8 cellular contexts compared by ENCODE assay signal in the genomic region with DNA sequence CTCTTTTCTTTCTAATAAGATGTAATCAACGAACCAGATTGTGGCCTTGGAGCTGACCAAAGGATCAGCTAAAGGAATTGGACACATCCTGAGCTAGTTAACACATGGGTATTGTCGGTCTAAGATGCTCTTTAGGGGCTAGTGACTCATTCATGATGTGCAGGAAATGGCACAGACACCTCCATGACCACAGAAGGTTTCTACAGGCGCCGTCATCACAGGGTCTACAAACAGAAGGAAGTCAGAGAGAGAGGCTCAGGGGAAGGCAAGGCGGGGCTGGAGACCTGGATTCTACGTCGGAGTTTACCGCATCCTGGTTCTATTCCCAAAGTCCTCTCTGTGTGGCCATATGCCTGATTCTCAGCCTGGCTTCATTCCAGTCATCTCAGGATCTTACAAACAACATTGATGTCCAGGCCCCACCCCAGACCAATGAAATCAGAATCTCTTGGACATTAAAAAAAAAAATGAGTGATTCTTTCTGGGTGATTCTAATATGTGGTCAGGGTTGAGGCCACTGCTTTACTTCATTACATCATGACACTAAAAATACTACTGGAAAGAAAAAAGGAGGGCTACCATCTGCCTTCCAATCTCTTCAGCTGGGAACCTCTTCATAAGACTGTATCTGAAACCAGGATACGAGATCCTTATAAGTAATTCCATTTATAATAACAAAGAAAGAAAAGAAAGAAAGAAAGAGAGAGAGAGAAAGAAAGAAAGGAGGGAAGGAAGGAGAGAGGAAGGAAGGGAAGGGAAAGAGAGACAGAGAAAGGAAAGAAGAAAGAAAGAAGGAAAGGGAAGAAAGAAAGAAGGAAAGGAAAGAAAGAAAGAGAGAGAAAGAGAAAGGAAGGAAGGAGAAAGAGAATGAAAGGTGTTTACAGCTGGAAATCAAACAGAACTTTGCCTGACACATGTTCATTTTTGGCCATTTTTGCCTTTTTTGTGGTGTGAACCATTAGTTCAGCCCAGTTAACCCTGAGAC. TPM values are rescaled to one million over a fixed set of nuclear protein-coding genes. Genes with fewer than 3 reads are reported as not detected.
A peak's percentile ranks its signal among the peaks of the same experiment; 100 is the strongest.
DNase-seq lines count a peak whose midpoint lies in the region; ATAC-seq lines count a peak whose summit lies in the region.

No MANE protein-coding gene starts in this region.

- no peak overlapping the region for H3K4me3 Mint-ChIP-seq in activated CD4-positive, alpha-beta T cell treated with anti-CD3 and anti-CD28 coated beads, Interleukin-2, amount 10 ng/mL, durations not matched to agents 7 days and 5 days

- peak overlapping the region; percentile 22 for H3K27ac Mint-ChIP-seq in activated CD4-positive, alpha-beta T cell treated with anti-CD3 and anti-CD28 coated beads, Interleukin-2, amount 10 ng/mL, durations not matched to agents 7 days and 5 days

- CTCF ChIA-PET in activated CD4-positive, alpha-beta T cell treated with anti-CD3 and anti-CD28 coated beads, Interleukin-2, amount 10 ng/mL, durations not matched to agents 7 days and 5 days (lab: Charles Lee) = interaction anchor here (1.5 kb wide), 1 partner anchor 86 kb away, joined by 3 read pairs; no protein-coding TSS in a partner anchor

- peaks cover 8% of the 10 kb centered on the region for H3K9me3 Mint-ChIP-seq in activated CD4-positive, alpha-beta T cell treated with anti-CD3 and anti-CD28 coated beads, Interleukin-2, amount 10 ng/mL, durations not matched to agents 7 days and 5 days

- peaks cover 42% of the 10 kb centered on the region for H3K4me1 Mint-ChIP-seq in activated CD4-positive, alpha-beta T cell treated with anti-CD3 and anti-CD28 coated beads, Interleukin-2, amount 10 ng/mL, durations not matched to agents 7 days and 5 days

- peaks cover 19% of the 10 kb centered on the region for H3K27me3 Mint-ChIP-seq in activated CD4-positive, alpha-beta T cell treated with anti-CD3 and anti-CD28 coated beads, Interleukin-2, amount 10 ng/mL, durations not matched to agents 7 days and 5 days

- ATAC-seq in GM19351 (IDR thresholded peaks at IDR 0.05; ENCODE audit: unreplicated experiment) = peak; percentile 81
- peak; percentile 92 for ATAC-seq in HG03354 (IDR thresholded peaks at IDR 0.05; ENCODE audit: poor library complexity, severe bottlenecking, unreplicated experiment)

- peak; percentile 73 for DNase-seq in activated CD4-positive, alpha-beta T cell treated with anti-CD3 and anti-CD28 coated beads, Interleukin-2, amount 10 ng/mL, durations not matched to agents 7 days and 5 days
- DNase-seq in fibroblast of gingiva (ENCODE audit: low read depth) = peak; percentile 72
- peak; percentile 22 for DNase-seq in stimulated activated CD8-positive, alpha-beta memory T cell treated with anti-CD3 and anti-CD28 coated beads, Interleukin-4, amount 100 ng/mL, for 24 hours (ENCODE audit: low read depth)
- DNase-seq in hippocampal formation (lab: John Stamatoyannopoulos, UW) = no peak
- no peak for DNase-seq in NCI-H2227 (lab: John Stamatoyannopoulos, UW; ENCODE audit: unreplicated experiment)
- DNase-seq in Ammon's horn (ENCODE audit: low spot score) = no peak

- H3K36me3 Mint-ChIP-seq in activated CD4-positive, alpha-beta T cell treated with anti-CD3 and anti-CD28 coated beads, Interleukin-2, amount 10 ng/mL, durations not matched to agents 7 days and 5 days (ENCODE audit: low read depth) = peaks cover 1% of the 10 kb centered on the region

- POLR2A ChIA-PET in activated CD4-positive, alpha-beta T cell treated with anti-CD3 and anti-CD28 coated beads, Interleukin-2, amount 10 ng/mL, durations not matched to agents 7 days and 5 days (lab: Charles Lee) = no interaction called here

RNA-seq across cellular contexts. Expression of gene KCNJ15, which starts 11.6 kb away (rescaled TPM):
- not detected for total RNA-seq in activated CD4-positive, alpha-beta T cell treated with anti-CD3 and anti-CD28 coated beads, Interleukin-2, amount 10 ng/mL, durations not matched to agents 7 days and 5 days

Comparison
In these comparisons a context has a peak if more than half of its experiments do, and no peak if none do; other contexts are left out.
1. DNase-seq: peak in activated CD4-positive, alpha-beta T cell treated with anti-CD3 and anti-CD28 coated beads, Interleukin-2, amount 10 ng/mL, durations not matched to agents 7 days and 5 days (single experiment), fibroblast of gingiva (single experiment) and stimulated activated CD8-positive, alpha-beta memory T cell treated with anti-CD3 and anti-CD28 coated beads, Interleukin-4, amount 100 ng/mL, for 24 hours (single experiment); none in hippocampal formation (0 of 2), NCI-H2227 (single experiment) and Ammon's horn (single experiment).